In the genomic region with DNA sequence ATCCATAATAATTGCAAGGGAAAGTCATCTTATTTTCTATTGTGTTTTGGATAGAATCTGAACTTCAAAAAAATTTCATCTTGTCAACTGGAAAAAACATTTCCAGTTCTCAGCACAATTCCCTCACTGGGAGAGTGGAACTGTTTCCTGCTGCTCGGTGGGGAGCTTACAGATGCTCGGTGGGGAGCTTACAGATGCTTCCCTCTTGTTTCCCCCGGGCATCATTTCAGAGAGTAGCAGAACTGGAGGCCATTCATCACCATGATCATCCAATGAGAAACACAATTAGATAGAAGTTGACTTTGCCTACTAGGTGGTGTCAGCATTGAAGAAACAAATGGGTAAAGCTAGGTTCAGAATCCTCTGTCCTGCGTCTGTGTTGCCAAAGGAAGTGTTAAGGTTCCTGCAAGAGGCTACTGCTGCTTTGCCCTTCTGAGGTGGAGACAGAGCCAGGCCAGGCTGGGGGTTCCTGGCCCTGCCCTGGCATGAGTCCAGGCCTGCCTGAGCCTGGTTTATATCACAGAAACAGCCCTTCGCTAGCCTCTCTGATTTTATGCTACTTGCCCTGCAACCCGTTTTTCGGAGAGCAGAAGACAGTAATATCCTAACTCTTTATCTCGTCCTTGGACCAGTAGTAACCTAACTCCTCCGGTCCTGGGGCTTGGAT, we compare ENCODE assay signal across 16 cellular contexts.
"Had no signal": no experiment of that assay in that cellular context is flagged by ENCODE, and none has a peak within 500 bp of the region (broad histone marks: within the 10 kb centered on the region; RNA-seq: fewer than 3 reads in every experiment).

No MANE protein-coding gene starts in this region.

- H3K27me3 Mint-ChIP-seq: activated T-helper 17 cell treated with anti-CD3 and anti-CD28 coated beads, Interleukin-2, amount 50 U/mL, for 72 hours; natural killer cell treated with Interleukin-12 subunit alpha and Interleukin-12 subunit beta and Interleukin-15 and Interleukin-18, amount 100 ng/mL, for 72 hours; T-cell had no signal

- H3K36me3 Mint-ChIP-seq: natural killer cell treated with Interleukin-12 subunit alpha and Interleukin-12 subunit beta and Interleukin-15 and Interleukin-18, amount 100 ng/mL, for 72 hours; type B pancreatic cell had no signal

- H3K4me1 Mint-ChIP-seq: activated T-helper 17 cell treated with anti-CD3 and anti-CD28 coated beads, Interleukin-2, amount 50 U/mL, for 72 hours; T-cell had no signal

- H3K4me3 Mint-ChIP-seq: activated T-helper 17 cell treated with anti-CD3 and anti-CD28 coated beads, Interleukin-2, amount 50 U/mL, for 72 hours; natural killer cell treated with Interleukin-12 subunit alpha and Interleukin-12 subunit beta and Interleukin-15 and Interleukin-18, amount 100 ng/mL, for 72 hours; T-cell; type B pancreatic cell had no signal

- ATAC-seq: activated CD4-positive, CD25-positive, alpha-beta regulatory T cell treated with anti-CD3 and anti-CD28 coated beads, Interleukin-2, amount 50 U/mL, for 24 hours; activated T-helper 17 cell treated with anti-CD3 and anti-CD28 coated beads, Interleukin-2, amount 50 U/mL, for 72 hours; esophagus mucosa; natural killer cell treated with Interleukin-12 subunit alpha and Interleukin-12 subunit beta and Interleukin-15 and Interleukin-18, amount 100 ng/mL, for 72 hours; sciatic nerve; stimulated activated naive CD8-positive, alpha-beta T cell treated with anti-CD3 and anti-CD28 coated beads, Interleukin-15, Interleukin-2, amounts not matched to agents 100 U/mL and 50 U/mL, for 24 hours; T-cell had no signal

- H3K9me3 Mint-ChIP-seq: activated T-helper 17 cell treated with anti-CD3 and anti-CD28 coated beads, Interleukin-2, amount 50 U/mL, for 72 hours; natural killer cell treated with Interleukin-12 subunit alpha and Interleukin-12 subunit beta and Interleukin-15 and Interleukin-18, amount 100 ng/mL, for 72 hours; T-cell; type B pancreatic cell had no signal

- H3K27ac Mint-ChIP-seq: activated T-helper 17 cell treated with anti-CD3 and anti-CD28 coated beads, Interleukin-2, amount 50 U/mL, for 72 hours; natural killer cell treated with Interleukin-12 subunit alpha and Interleukin-12 subunit beta and Interleukin-15 and Interleukin-18, amount 100 ng/mL, for 72 hours; T-cell; type B pancreatic cell had no signal

- DNase-seq: activated CD4-positive, alpha-beta T cell treated with anti-CD3 and anti-CD28 coated beads, Interleukin-2, amount 50 U/mL, for 48 hours; activated naive CD4-positive, alpha-beta T cell treated with Interleukin-2 at 50 U/mL for 16 hours; aorta; hypothalamus; kidney; mesendoderm; occipital lobe; stimulated activated naive CD8-positive, alpha-beta T cell treated with anti-CD3 and anti-CD28 coated beads, Interleukin-15, Interleukin-2, amounts not matched to agents 100 U/mL and 50 U/mL, for 24 hours; T-cell; T-helper 9 cell had no signal
